Comparison of ENCODE assay signal across 8 cellular contexts in the genomic region with DNA sequence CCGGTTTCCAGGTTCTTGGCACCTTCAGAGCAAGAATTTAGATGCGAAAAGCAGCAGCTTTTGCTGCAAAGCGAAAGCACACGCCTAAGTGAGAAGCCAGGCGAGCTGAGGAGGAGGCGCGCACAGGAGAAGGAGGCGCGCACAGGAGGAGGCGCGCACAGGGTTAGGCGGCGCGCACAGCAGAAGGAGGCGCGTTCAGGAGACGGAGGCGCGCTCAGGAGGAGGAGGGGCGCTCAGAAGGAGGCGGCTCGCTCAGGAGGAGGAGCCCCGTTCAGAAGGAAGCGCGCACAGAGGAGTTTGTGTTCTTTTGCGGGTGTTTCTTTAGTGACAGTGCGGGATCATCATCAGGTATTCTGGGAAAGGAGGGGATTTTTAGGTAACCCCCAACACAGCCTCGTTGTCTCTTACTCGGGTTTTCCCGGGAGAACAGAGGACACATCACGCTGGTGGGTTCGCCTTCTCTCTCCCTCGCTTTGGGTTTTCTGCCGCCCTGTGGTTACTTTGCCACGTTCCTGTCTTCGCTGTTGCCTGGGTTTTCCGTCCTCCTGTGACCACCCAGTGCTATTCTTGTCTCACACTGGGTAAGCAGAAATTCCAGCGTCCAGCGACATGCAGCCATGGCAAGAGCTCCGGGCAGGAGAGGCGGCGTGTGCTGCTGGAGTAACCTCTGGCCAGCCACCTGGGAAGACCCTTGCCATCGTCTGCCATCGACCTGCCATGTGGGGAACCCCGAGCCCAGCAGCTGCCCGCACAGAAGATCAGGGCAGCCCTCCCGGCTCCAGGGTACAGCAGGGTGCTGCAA. TPM values are rescaled to one million over a fixed set of nuclear protein-coding genes. Genes with fewer than 3 reads are reported as not detected.
A peak's percentile ranks its signal among the peaks of the same experiment; 100 is the strongest.
DNase-seq lines count a peak whose midpoint lies in the region; ATAC-seq and TF ChIP-seq lines count a peak whose summit lies in the region.

No MANE protein-coding gene starts in this region.

- H3K27me3 ChIP-seq in fibroblast of lung (ENCODE audit: control insufficient read depth, insufficient read depth, low read length) = no peaks in the 10 kb centered on the region

- peak overlapping the region; percentile 79 for H3K4me2 ChIP-seq in fibroblast of lung (ENCODE audit: extremely low read depth, insufficient read depth, low read length)

- ATAC-seq in HG02610 (IDR thresholded peaks at IDR 0.05; ENCODE audit: unreplicated experiment) = peak; percentile 96
- no peak for ATAC-seq in HG03378 (IDR thresholded peaks at IDR 0.05; ENCODE audit: unreplicated experiment)

- no peaks in the 10 kb centered on the region for H3K36me3 ChIP-seq in fibroblast of lung (ENCODE audit: control insufficient read depth, insufficient read depth, low read length)

- TF ChIP-seq CTCF in fibroblast of lung (conservative IDR thresholded peaks at IDR 0.05 in 1 of 2, IDR thresholded peaks at IDR 0.05 in 1 of 2; ENCODE audit: low read depth in 1 of 2, low read length in 2 of 2) = peak; percentile 30 to 49

- no peaks in the 10 kb centered on the region for H3K79me2 ChIP-seq in fibroblast of lung (ENCODE audit: control insufficient read depth, insufficient read depth, low read length)

- H3K4me1 ChIP-seq in fibroblast of lung (ENCODE audit: control insufficient read depth, extremely low read depth, insufficient read depth, low read length) = no peaks in the 10 kb centered on the region

- H3K9me3 ChIP-seq in fibroblast of lung (ENCODE audit: control insufficient read depth, insufficient read depth, low read depth, low read length) = no peaks in the 10 kb centered on the region

- H4K20me1 ChIP-seq in fibroblast of lung (ENCODE audit: control insufficient read depth, extremely low read depth, insufficient read depth, low read length) = no peaks in the 10 kb centered on the region

- DNase-seq in GM04504 (ENCODE audit: low read depth) (peak; percentile 50), NCI-H510A treated with DMSO at 0.1 percent for 48 hours (lab: John Stamatoyannopoulos, UW) (peak; percentile 83), fibroblast of lung (ENCODE audit: low read depth in 2 of 2) (peak; percentile 73 to 79), occipital lobe (lab: John Stamatoyannopoulos, UW) (peak; percentile 45), substantia nigra (lab: John Stamatoyannopoulos, UW) (peak in 35 of 49 donors; percentile 9 to 72 (median 52))
- DNase-seq in activated T-helper 1 cell treated with anti-CD3 and anti-CD28 coated beads, Interleukin-2, amount 50 U/mL, for 16 hours (ENCODE audit: low read depth in 1 of 2, low spot score in 1 of 2) = peak; percentile 40 to 55

- H3K4me3 ChIP-seq in fibroblast of lung (replicated peaks in 1 of 4; ENCODE audit: control extremely low read depth in 1 of 4, insufficient read depth in 1 of 4, low read depth in 3 of 4, low read length in 4 of 4) = peak overlapping the region; percentile 46 to 77 (median 56)

- H3K9ac ChIP-seq in fibroblast of lung (ENCODE audit: insufficient read depth, low read length) = peak overlapping the region; percentile 57

- peak overlapping the region; percentile 52 for H3K27ac ChIP-seq in fibroblast of lung (ENCODE audit: insufficient read depth, low read length)
- peak overlapping the region; percentile 22 for H3K27ac ChIP-seq in substantia nigra (ENCODE audit: low read depth, low read length, poor library complexity, severe bottlenecking)

- peak overlapping the region; percentile 77 for H2AFZ ChIP-seq in fibroblast of lung (ENCODE audit: low read length)

RNA-seq across cellular contexts. Expression of a gene that starts 47.0 kb away (rescaled TPM):
- total RNA-seq in fibroblast of lung (13.1 and 23.3 TPM in 2 replicates), occipital lobe (31.5 TPM)
- 5.6 and 8.8 TPM in 2 replicates for polyA plus RNA-seq in fibroblast of lung
- 3.8 and 7.0 TPM in 2 replicates for polyA plus RNA-seq in fibroblast of lung (2012)
- 4.1 and 5.3 TPM in 2 replicates for polyA minus RNA-seq in fibroblast of lung (ENCODE audit: low replicate concordance)

RNA-seq across cellular contexts. Expression of a gene that starts 47.1 kb away (rescaled TPM):
- total RNA-seq in fibroblast of lung (41.9 and 46.2 TPM in 2 replicates), occipital lobe (24.3 TPM)
- polyA plus RNA-seq in fibroblast of lung = 35.5 and 41.0 TPM in 2 replicates
- 35.3 and 36.3 TPM in 2 replicates for polyA plus RNA-seq in fibroblast of lung (2012)
- polyA minus RNA-seq in fibroblast of lung (ENCODE audit: low replicate concordance) = 4.3 and 5.9 TPM in 2 replicates
